12 cellular contexts compared by ENCODE assay signal in genomic region chr4:119087121-119087520, GRCh38. TPM values are rescaled to one million over a fixed set of nuclear protein-coding genes. Genes with fewer than 3 reads are reported as not detected.
DNase-seq lines count a peak whose midpoint lies in the region; ATAC-seq and TF ChIP-seq lines count a peak whose summit lies in the region.
"Had no signal": no experiment of that assay in that cellular context is flagged by ENCODE, and none has a peak within 500 bp of the region (broad histone marks: within the 10 kb centered on the region; RNA-seq: fewer than 3 reads in every experiment).

No MANE protein-coding gene starts in this region.

- BruUV-seq in PC-3 (replicated peaks; lab: Mats Ljungman, UMichigan) = no TSS peak

- intact Hi-C loops in PC-3 (cut with micrococcal nuclease) = loop anchor here (1.0 to 10.0 kb wide), 3 partner anchors 102 to 199 kb away; partner anchors contain the start of gene USP53
- intact Hi-C loops in esophagus squamous epithelium (cut with DNase I) = no loop called here

- H3K27ac ChIP-seq in PC-3 (ENCODE audit: low read length) (no peak overlapping the region), esophagus squamous epithelium (no peak overlapping the region)

- no peaks in the 10 kb centered on the region for H4K20me1 ChIP-seq in PC-3 (ENCODE audit: low read length)

- peak; percentile 22; the same call in 1 of the 2 replicates for TF ChIP-seq CTCF in BE2C (IDR thresholded peaks at IDR 0.05; ENCODE audit: low read depth, low read length)
- peak; percentile 44; the same call in 1 of the 2 replicates for TF ChIP-seq CTCF in PC-3 (conservative IDR thresholded peaks at IDR 0.05; ENCODE audit: low read depth, low read length)
- TF ChIP-seq CTCF in esophagus squamous epithelium (IDR thresholded peaks at IDR 0.05) = peak in 4 of 6 experiments; percentile 17 to 61 (median 24)
- TF ChIP-seq CTCF in nephron (IDR thresholded peaks at IDR 0.05; ENCODE audit: unreplicated experiment in 3 of 3) = peak in 2 of 3 experiments; percentile 14

- H3K4me3 Mint-ChIP-seq in nephron = no peak overlapping the region

- no peak overlapping the region for H3K9ac ChIP-seq in PC-3 (ENCODE audit: low read length)

- H3K27me3 ChIP-seq in BE2C (no peaks in the 10 kb centered on the region), PC-3 (ENCODE audit: low read length) (no peaks in the 10 kb centered on the region), esophagus squamous epithelium (no peaks in the 10 kb centered on the region)

- H3K4me3 ChIP-seq in BE2C (ENCODE audit: low read depth, low read length) = no peak overlapping the region
- no peak overlapping the region for H3K4me3 ChIP-seq in PC-3 (ENCODE audit: low read length)
- H3K4me3 ChIP-seq in esophagus squamous epithelium = no peak overlapping the region

- POLR2A ChIA-PET in PC-3 (lab: Charles Lee; ENCODE audit: unreplicated experiment) = no interaction called here

- H3K27ac Mint-ChIP-seq in nephron = no peak overlapping the region

- H3K36me3 Mint-ChIP-seq in nephron (ENCODE audit: low read depth) = no peaks in the 10 kb centered on the region

- H3K4me2 ChIP-seq in PC-3 (ENCODE audit: low read length) = no peak overlapping the region

- peaks cover 15% of the 10 kb centered on the region for H3K4me1 Mint-ChIP-seq in nephron

- ATAC-seq in PC-3 = 0 out of 2 replicates have a peak, but pooled peaks have one; percentile 24
- no peak for ATAC-seq in HG03342 (IDR thresholded peaks at IDR 0.05; ENCODE audit: unreplicated experiment)
- ATAC-seq in GM21423 (IDR thresholded peaks at IDR 0.05; ENCODE audit: unreplicated experiment) = no peak

- no peaks in the 10 kb centered on the region for H3K9me2 ChIP-seq in PC-3 (replicated peaks; ENCODE audit: low read length)

- H3K27me3 Mint-ChIP-seq in nephron (ENCODE audit: low read depth) = no peaks in the 10 kb centered on the region

- TF ChIP-seq POLR2A in esophagus squamous epithelium (IDR thresholded peaks at IDR 0.05) = no peak
- no peak for TF ChIP-seq POLR2A in erythroblast (IDR thresholded peaks at IDR 0.05; ENCODE audit: low read length)

- peaks cover 11% of the 10 kb centered on the region for H3K9me3 Mint-ChIP-seq in nephron

- DNase-seq in BE2C (no peak), PC-3 (peak; percentile 2), esophagus squamous epithelium (lab: John Stamatoyannopoulos, UW) (no peak), erythroblast (lab: John Stamatoyannopoulos, UW) (no peak), SW480 (ENCODE audit: low spot score) (no peak)
- DNase-seq: NCI-H510A treated with DMSO at 0.1 percent for 48 hours, posterior cingulate gyrus had no signal

- H2AFZ ChIP-seq in PC-3 (ENCODE audit: low read length) = no peak overlapping the region

- H3K9me3 ChIP-seq in BE2C (peaks cover 3% of the 10 kb centered on the region; the same call in 1 of the 2 replicates), PC-3 (ENCODE audit: low read length) (no peaks in the 10 kb centered on the region), esophagus squamous epithelium (no peaks in the 10 kb centered on the region)

- 54 to 88% methylated on average over 3 of the region's 3 CpGs for WGBS in esophagus squamous epithelium, 2 donors

- H3F3A ChIP-seq in PC-3 (ENCODE audit: low read length, unreplicated experiment) = no peaks in the 10 kb centered on the region

- peaks cover 12% of the 10 kb centered on the region for H3K4me1 ChIP-seq in BE2C
- H3K4me1 ChIP-seq in PC-3 (ENCODE audit: insufficient read depth, low read length) = no peaks in the 10 kb centered on the region
- H3K4me1 ChIP-seq in esophagus squamous epithelium = peaks cover 0 to 2% (median 0%) of the 10 kb centered on the region in 3 donors

- H3K36me3 ChIP-seq in BE2C (no peaks in the 10 kb centered on the region), PC-3 (ENCODE audit: low read depth, low read length) (no peaks in the 10 kb centered on the region), esophagus squamous epithelium (no peaks in the 10 kb centered on the region)

- H3K79me2 ChIP-seq in PC-3 (ENCODE audit: low read length) = no peaks in the 10 kb centered on the region

- CTCF ChIA-PET in PC-3 (lab: Charles Lee) = interaction anchor here (0.6 to 1.2 kb wide), 2 partner anchors 29 to 107 kb away, joined by 3 read pairs; no protein-coding TSS in a partner anchor

RNA-seq across cellular contexts. Expression of gene MYOZ2, which starts 48.5 kb away (rescaled TPM):
- 0.34 TPM for polyA plus RNA-seq in BE2C (2012; ENCODE audit: insufficient read depth, insufficient read length, low read depth)
- not detected in 2 replicates for total RNA-seq in PC-3 (2014; rRNA removed)
- total RNA-seq in esophagus squamous epithelium = not detected
- total RNA-seq: activated CD8-positive, alpha-beta memory T cell treated with anti-CD3 and anti-CD28 coated beads for 36 hours; T-helper 1 cell treated with Interleukin-12 subunit alpha and Interleukin-12 subunit beta and Interleukin-4 antibody, amounts not matched to agents 30 ng/mL and 1 ng/mL, for 36 hours had no signal
